In the genomic region with DNA sequence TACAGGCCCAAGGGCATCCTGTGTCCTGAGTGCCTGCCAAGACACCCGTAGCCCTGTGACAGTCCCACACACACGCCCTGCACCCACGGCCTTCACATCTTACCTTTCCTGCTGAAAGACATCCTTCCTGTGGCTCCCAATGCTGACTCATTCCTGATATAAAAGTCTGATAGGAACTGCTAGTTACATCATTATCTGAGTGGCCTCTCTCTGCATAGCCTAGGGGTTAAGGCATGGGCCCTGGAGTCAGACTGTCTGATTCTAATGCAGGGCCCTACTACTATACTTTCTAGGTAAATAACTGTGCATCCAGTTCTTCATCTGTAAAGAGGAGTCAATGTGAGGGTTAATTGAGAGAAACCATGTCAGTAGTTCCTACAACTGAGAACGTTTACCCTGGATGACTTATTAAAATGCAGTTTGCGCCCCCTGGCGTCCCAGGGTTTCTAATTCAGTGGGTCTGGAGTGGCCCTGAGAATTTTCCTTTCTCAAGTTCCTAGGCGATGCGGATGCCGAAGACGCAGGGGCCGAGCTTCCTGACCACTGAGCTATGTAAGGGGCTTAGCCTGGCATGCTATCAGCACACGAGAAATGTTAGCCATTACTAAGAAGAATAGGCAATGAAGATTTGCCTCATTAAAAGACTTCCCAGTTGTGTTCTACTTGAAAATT, we compare ENCODE assay signal across 8 cellular contexts. TPM values are rescaled to one million over a fixed set of nuclear protein-coding genes. Genes with fewer than 3 reads are reported as not detected.
A peak's percentile ranks its signal among the peaks of the same experiment; 100 is the strongest.
DNase-seq lines count a peak whose midpoint lies in the region; ATAC-seq and TF ChIP-seq lines count a peak whose summit lies in the region.

No MANE protein-coding gene starts in this region.

- H4K20me1 ChIP-seq in IMR-90 (ENCODE audit: insufficient read depth, low read length) (no peaks in the 10 kb centered on the region), PC-3 (ENCODE audit: low read length) (no peaks in the 10 kb centered on the region), neural cell (ENCODE audit: insufficient read depth) (no peaks in the 10 kb centered on the region)

- peaks cover 2% of the 10 kb centered on the region for H3K27me3 ChIP-seq in CD4-positive, alpha-beta T cell (ENCODE audit: control insufficient read depth, insufficient read depth, low read length)
- peaks cover 9% of the 10 kb centered on the region for H3K27me3 ChIP-seq in IMR-90 (ENCODE audit: control insufficient read depth, insufficient read depth, low read length)
- no peaks in the 10 kb centered on the region; the same call in 1 of the 2 replicates for H3K27me3 ChIP-seq in PC-3 (ENCODE audit: low read length)
- no peaks in the 10 kb centered on the region for H3K27me3 ChIP-seq in neural cell (ENCODE audit: insufficient read depth, low read depth, low read length)

- no peak overlapping the region for H4K5ac ChIP-seq in IMR-90 (ENCODE audit: low read depth, low read length)

- TF ChIP-seq POLR2A in IMR-90 (IDR thresholded peaks at IDR 0.05; ENCODE audit: low read depth, low read length) = no peak

- no peaks in the 10 kb centered on the region for H3K9me3 ChIP-seq in CD4-positive, alpha-beta T cell (ENCODE audit: control insufficient read depth, low read length)
- H3K9me3 ChIP-seq in IMR-90 (ENCODE audit: control insufficient read depth, insufficient read depth, low read length) = no peaks in the 10 kb centered on the region
- no peaks in the 10 kb centered on the region for H3K9me3 ChIP-seq in PC-3 (ENCODE audit: low read length)
- H3K9me3 ChIP-seq in neural cell (ENCODE audit: low read length) = no peaks in the 10 kb centered on the region

- H3K4me3 Mint-ChIP-seq in CD4-positive, alpha-beta T cell = no peak overlapping the region

- H3K4me1 ChIP-seq in IMR-90 (ENCODE audit: control insufficient read depth, insufficient read depth, low read length) = 0 out of 2 replicates have a peak, but pooled peaks cover 1% of the 10 kb centered on the region
- H3K4me1 ChIP-seq in PC-3 (ENCODE audit: insufficient read depth, low read length) = no peaks in the 10 kb centered on the region

- no peak overlapping the region for H3K18ac ChIP-seq in IMR-90 (ENCODE audit: low read depth, low read length)

- H3K79me1 ChIP-seq in IMR-90 (ENCODE audit: low read depth in 1 of 2, low read length in 2 of 2) = no peaks in the 10 kb centered on the region

- H3K4me3 ChIP-seq in IMR-90 (ENCODE audit: insufficient read depth, low read depth, low read length) (no peak overlapping the region), PC-3 (ENCODE audit: low read length) (no peak overlapping the region), fibroblast of mammary gland (ENCODE audit: control insufficient read depth, low read depth, low read length) (no peak overlapping the region), neural cell (ENCODE audit: low read length) (no peak overlapping the region)

- H3K9me2 ChIP-seq in PC-3 (replicated peaks; ENCODE audit: low read length) (no peaks in the 10 kb centered on the region), neural cell (ENCODE audit: insufficient read depth, low read length) (no peaks in the 10 kb centered on the region)

- H3K27ac Mint-ChIP-seq in CD4-positive, alpha-beta T cell = no peak overlapping the region

- H3K9me3 Mint-ChIP-seq in CD4-positive, alpha-beta T cell = no peaks in the 10 kb centered on the region

- in situ Hi-C loops in IMR-90 (cut with MboI; ENCODE audit: low sequenced_read_pairs) = no loop called here

- H3K36me3 Mint-ChIP-seq in CD4-positive, alpha-beta T cell (ENCODE audit: low read depth) = no peaks in the 10 kb centered on the region

- H3K4me2 ChIP-seq in IMR-90 (ENCODE audit: low read depth, low read length) = peak overlapping the region; percentile 37; the same call in 1 of the 2 replicates
- peak overlapping the region; percentile 57 for H3K4me2 ChIP-seq in PC-3 (ENCODE audit: low read length)
- H3K4me2 ChIP-seq in neural cell (ENCODE audit: low read length) = no peak overlapping the region

- H3K4me1 Mint-ChIP-seq in CD4-positive, alpha-beta T cell (ENCODE audit: low read depth) = peaks cover 8% of the 10 kb centered on the region

- H3K9me1 ChIP-seq in IMR-90 (ENCODE audit: insufficient read depth, low read length) = 0 out of 2 replicates have a peak, but pooled peaks cover 3% of the 10 kb centered on the region

- H4K91ac ChIP-seq in IMR-90 (ENCODE audit: insufficient read depth, low read depth, low read length) = no peak overlapping the region

- no peak for TF ChIP-seq EP300 in neural cell (conservative IDR thresholded peaks at IDR 0.05; ENCODE audit: poor library complexity, severe bottlenecking)

- no peak overlapping the region for H3K23ac ChIP-seq in IMR-90 (ENCODE audit: low read depth, low read length)

- POLR2A ChIA-PET in CD4-positive, alpha-beta T cell (lab: Charles Lee) = no interaction called here
- POLR2A ChIA-PET in IMR-90 (lab: Charles Lee; ENCODE audit: unreplicated experiment) (interaction anchor here (0.6 kb wide), 1 partner anchor 116 kb away, joined by 3 read pairs; no protein-coding TSS in a partner anchor), PC-3 (lab: Charles Lee; ENCODE audit: unreplicated experiment) (no interaction called here)

- H3K79me2 ChIP-seq in PC-3 (ENCODE audit: low read length) (no peaks in the 10 kb centered on the region), neural cell (replicated peaks; ENCODE audit: insufficient read depth, low read length) (no peaks in the 10 kb centered on the region)

- H3F3A ChIP-seq in PC-3 (ENCODE audit: low read length, unreplicated experiment) (no peaks in the 10 kb centered on the region), neural cell (ENCODE audit: insufficient read depth, low read length, poor library complexity, severe bottlenecking) (no peaks in the 10 kb centered on the region)

- H3K9ac ChIP-seq in IMR-90 (ENCODE audit: low read depth, low read length) (no peak overlapping the region), PC-3 (ENCODE audit: low read length) (no peak overlapping the region), neural cell (ENCODE audit: low read length) (no peak overlapping the region)

- TF ChIP-seq RAD21 in IMR-90 (IDR thresholded peaks at IDR 0.05; ENCODE audit: low read length) (peak; percentile 63), neural cell (conservative IDR thresholded peaks at IDR 0.05) (peak; percentile 78)

- H3K4ac ChIP-seq in IMR-90 (ENCODE audit: low read depth, low read length) = no peak overlapping the region

- H3K27me3 Mint-ChIP-seq in CD4-positive, alpha-beta T cell = no peaks in the 10 kb centered on the region

- H2BK120ac ChIP-seq in IMR-90 (ENCODE audit: low read depth, low read length) = no peak overlapping the region

- H2BK5ac ChIP-seq in IMR-90 (ENCODE audit: low read depth, low read length, poor library complexity, severe bottlenecking) = no peak overlapping the region

- H3K14ac ChIP-seq in IMR-90 (replicated peaks; ENCODE audit: low read depth, low read length) = no peak overlapping the region

- peak; percentile 63 for TF ChIP-seq CTCF in CD4-positive, alpha-beta T cell (IDR thresholded peaks at IDR 0.05)
- TF ChIP-seq CTCF in IMR-90 (conservative IDR thresholded peaks at IDR 0.05; ENCODE audit: low read depth, low read length) = peak; percentile 82
- TF ChIP-seq CTCF in PC-3 (conservative IDR thresholded peaks at IDR 0.05; ENCODE audit: low read depth, low read length) = peak; percentile 93
- peak; percentile 80 for TF ChIP-seq CTCF in fibroblast of mammary gland (conservative IDR thresholded peaks at IDR 0.05; ENCODE audit: control insufficient read depth, insufficient read depth, low read depth, low read length)
- TF ChIP-seq CTCF in neural cell (IDR thresholded peaks at IDR 0.05; ENCODE audit: poor library complexity, severe bottlenecking) = peak; percentile 77

- intact Hi-C loops in CD4-positive, alpha-beta T cell (cut with DNase I, micrococcal nuclease) = loop anchor here in 1 of 2 experiments (2.0 kb wide), 1 partner anchor 121 kb away; no protein-coding TSS in a partner anchor
- intact Hi-C loops in IMR-90 (cut with micrococcal nuclease) = loop anchor here (1.0 kb wide), 1 partner anchor 121 kb away; no protein-coding TSS in a partner anchor
- intact Hi-C loops in PC-3 (cut with micrococcal nuclease) = loop anchor here (1.0 kb wide), 2 partner anchors 56 to 121 kb away; no protein-coding TSS in a partner anchor

- BruUV-seq in IMR-90 (replicated peaks; lab: Mats Ljungman, UMichigan) = no TSS peak
- no TSS peak for BruUV-seq in PC-3 (replicated peaks; lab: Mats Ljungman, UMichigan)

- H3K36me3 ChIP-seq in IMR-90 (ENCODE audit: control insufficient read depth, insufficient read depth, low read length) = no peaks in the 10 kb centered on the region
- H3K36me3 ChIP-seq in PC-3 (ENCODE audit: low read depth, low read length) = no peaks in the 10 kb centered on the region
- H3K36me3 ChIP-seq in neural cell (ENCODE audit: insufficient read depth, low read length) = no peaks in the 10 kb centered on the region

- DNase-seq in CD4-positive, alpha-beta T cell = peak; percentile 27 to 57 (median 34)
- DNase-seq in IMR-90 (peak; percentile 80), PC-3 (peak; percentile 89), activated T-cell treated with anti-CD3 and anti-CD28 coated beads for 48 hours (ENCODE audit: low read depth) (peak; percentile 52), fibroblast of mammary gland (ENCODE audit: low read depth) (peak; percentile 78)
- DNase-seq in stimulated activated naive CD8-positive, alpha-beta T cell treated with anti-CD3 and anti-CD28 coated beads, Interleukin-15, Interleukin-2, amounts not matched to agents 100 U/mL and 50 U/mL, for 24 hours = peak; percentile 80

- ATAC-seq in CD4-positive, alpha-beta T cell (ENCODE audit: poor library complexity) = no peak
- ATAC-seq in GM19463 (IDR thresholded peaks at IDR 0.05; ENCODE audit: unreplicated experiment) (peak; percentile 67), IMR-90 (ENCODE audit: low read depth) (peak; percentile 80), PC-3 (peak; percentile 86)
- ATAC-seq in stimulated activated naive CD8-positive, alpha-beta T cell treated with anti-CD3 and anti-CD28 coated beads, Interleukin-15, Interleukin-2, amounts not matched to agents 100 U/mL and 50 U/mL, for 24 hours = peak; percentile 84

- CTCF ChIA-PET in CD4-positive, alpha-beta T cell (lab: Charles Lee) = no interaction called here
- CTCF ChIA-PET in IMR-90 (lab: Yijun Ruan, JAX) = interaction anchor here (0.6 to 2.2 kb wide), 5 partner anchors 25 to 120 kb away, joined by 3 to 6 read pairs (median 4); no protein-coding TSS in a partner anchor
- CTCF ChIA-PET in PC-3 (lab: Charles Lee) = interaction anchor here (0.8 kb wide), 1 partner anchor 27 kb away, joined by 4 read pairs; no protein-coding TSS in a partner anchor

- H4K8ac ChIP-seq in IMR-90 (ENCODE audit: low read depth in 2 of 2, low read length in 2 of 2) = no peak overlapping the region

- H2AK9ac ChIP-seq in IMR-90 (replicated peaks; ENCODE audit: low read depth, low read length, poor library complexity) = no peak overlapping the region

- no peak overlapping the region for H3K27ac ChIP-seq in CD4-positive, alpha-beta T cell (ENCODE audit: low read depth, low read length)
- H3K27ac ChIP-seq in IMR-90 (ENCODE audit: insufficient read depth, low read length) = no peak overlapping the region
- H3K27ac ChIP-seq in PC-3 (ENCODE audit: low read length) = no peak overlapping the region
- no peak overlapping the region for H3K27ac ChIP-seq in neural cell (ENCODE audit: low read length)

- no peak overlapping the region for H2BK20ac ChIP-seq in IMR-90 (ENCODE audit: low read depth, low read length)

- dilution Hi-C loops in IMR-90 (cut with HindIII; ENCODE audit: low sequenced_read_pairs, unreplicated experiment) = no loop called here

- H2AK5ac ChIP-seq in IMR-90 (ENCODE audit: low read depth, low read length) = no peak overlapping the region

- peak overlapping the region; percentile 29 for H2AFZ ChIP-seq in IMR-90 (replicated peaks; ENCODE audit: low read length, poor library complexity)
- peak overlapping the region; percentile 69 for H2AFZ ChIP-seq in PC-3 (ENCODE audit: low read length)
- no peak overlapping the region for H2AFZ ChIP-seq in neural cell (ENCODE audit: low read depth, low read length)

- H2BK15ac ChIP-seq in IMR-90 (ENCODE audit: low read depth, low read length) = no peak overlapping the region

- no peak overlapping the region for H3K56ac ChIP-seq in IMR-90 (ENCODE audit: extremely low read depth, insufficient read depth, low read length)

- WGBS in IMR-90 (ENCODE audit: extremely low coverage in 2 of 2, insufficient read length in 1 of 2), 2 experiments = 0% methylated on average over 1 of the region's 12 CpGs; no CpG with 5 or more reads in 1 of the 2 experiments

RNA-seq across cellular contexts. Expression of a gene that starts 6.0 kb away (rescaled TPM):
- not detected for total RNA-seq in CD4-positive, alpha-beta T cell
- total RNA-seq in IMR-90 (2012; rRNA removed) (not detected in 2 replicates), PC-3 (2014; rRNA removed) (not detected in 2 replicates)
- polyA plus RNA-seq in IMR-90 (2012; rRNA removed) (not detected in 2 replicates), neural cell (4.1 and 6.8 TPM in 2 replicates)
- polyA plus RNA-seq in IMR-90 (2012; cell fraction: cytosol; rRNA removed) = not detected in 2 replicates
- not detected in 2 replicates for polyA plus RNA-seq in IMR-90 (2012; cell fraction: nucleus; rRNA removed; ENCODE audit: low replicate concordance)
- 5.1 and 6.1 TPM in 2 replicates for polyA minus RNA-seq in neural cell

Comparison
In these comparisons a context has a peak if more than half of its experiments do, and no peak if none do; other contexts are left out.
1. DNase-seq: peak in every context shown above with its lines; median percentile 89 in PC-3; 80 in IMR-90; 80 in stimulated activated naive CD8-positive, alpha-beta T cell treated with anti-CD3 and anti-CD28 coated beads, Interleukin-15, Interleukin-2, amounts not matched to agents 100 U/mL and 50 U/mL, for 24 hours; 78 in fibroblast of mammary gland; 52 in activated T-cell treated with anti-CD3 and anti-CD28 coated beads for 48 hours; 34 in CD4-positive, alpha-beta T cell.